ENCODE assay signal across 9 cellular contexts in the genomic region with DNA sequence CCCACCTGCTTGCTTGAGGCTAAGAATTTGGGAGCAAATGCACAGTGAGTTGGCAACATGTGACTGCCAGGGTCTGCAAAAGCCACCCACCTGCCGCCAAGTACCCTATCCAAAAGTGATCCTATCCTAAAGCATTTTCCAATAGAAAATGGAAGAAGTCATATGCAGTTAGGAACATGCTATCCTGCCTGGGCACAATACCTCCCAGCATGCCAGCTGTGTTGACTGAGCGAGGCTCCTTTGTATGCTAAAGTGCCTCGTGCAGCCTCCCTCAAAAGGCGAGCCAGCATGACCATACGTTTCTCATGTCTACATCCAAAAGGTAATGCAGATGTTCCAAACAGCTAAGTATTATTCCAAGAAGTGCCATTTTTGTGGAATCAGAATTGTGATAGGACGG. TPM values are rescaled to one million over a fixed set of nuclear protein-coding genes. Genes with fewer than 3 reads are reported as not detected.
DNase-seq lines count a peak whose midpoint lies in the region; ATAC-seq and TF ChIP-seq lines count a peak whose summit lies in the region.
"Had no signal": no experiment of that assay in that cellular context is flagged by ENCODE, and none has a peak within 500 bp of the region (broad histone marks: within the 10 kb centered on the region; RNA-seq: fewer than 3 reads in every experiment).

No MANE protein-coding gene starts in this region.

- H3K27ac Mint-ChIP-seq in stimulated activated effector memory CD8-positive, alpha-beta T cell treated with anti-CD3 and anti-CD28 coated beads, Interleukin-12 subunit alpha, Interleukin-12 subunit beta, amount 100 ng/mL, for 72 hours, result no peak overlapping the region
- H3K27ac Mint-ChIP-seq: naive B cell had no signal

- H3K4me3 Mint-ChIP-seq in stimulated activated effector memory CD8-positive, alpha-beta T cell treated with anti-CD3 and anti-CD28 coated beads, Interleukin-12 subunit alpha, Interleukin-12 subunit beta, amount 100 ng/mL, for 72 hours, result no peak overlapping the region
- H3K4me3 Mint-ChIP-seq: naive B cell had no signal

- intact Hi-C loops in stomach (cut with DNase I; ENCODE audit: low total_unique reads), result no loop called here

- H3K4me1 Mint-ChIP-seq in stimulated activated effector memory CD8-positive, alpha-beta T cell treated with anti-CD3 and anti-CD28 coated beads, Interleukin-12 subunit alpha, Interleukin-12 subunit beta, amount 100 ng/mL, for 72 hours, result no peaks in the 10 kb centered on the region

- no peaks in the 10 kb centered on the region for H3K9me3 Mint-ChIP-seq in stimulated activated effector memory CD8-positive, alpha-beta T cell treated with anti-CD3 and anti-CD28 coated beads, Interleukin-12 subunit alpha, Interleukin-12 subunit beta, amount 100 ng/mL, for 72 hours
- H3K9me3 Mint-ChIP-seq: naive B cell had no signal

- H3K4me1 ChIP-seq in HUES6 (ENCODE audit: control insufficient read depth, insufficient read depth, low read length), result peaks cover 38% of the 10 kb centered on the region
- H3K4me1 ChIP-seq in gastroesophageal sphincter, result peaks cover 10 to 72% (median 17%) of the 10 kb centered on the region in 3 donors
- H3K4me1 ChIP-seq in stomach, result peaks cover 39 to 69% (median 50%) of the 10 kb centered on the region in 4 donors

- H3K9ac ChIP-seq in HUES6 (ENCODE audit: low read length), result no peak overlapping the region

- H3K9me3 ChIP-seq in HUES6 (ENCODE audit: control insufficient read depth, insufficient read depth, low read depth, low read length) (no peaks in the 10 kb centered on the region), gastroesophageal sphincter (no peaks in the 10 kb centered on the region), stomach (no peaks in the 10 kb centered on the region)

- 80 to 100% methylated on average over 1 of the region's 6 CpGs for WGBS in gastroesophageal sphincter (ENCODE audit: low coverage in 1 of 2), 2 donors
- 38 to 72% (median 54%) methylated on average over 6 of the region's 6 CpGs for WGBS in stomach, 5 donors

- peak; percentile 95 for DNase-seq in NCI-H774 (lab: John Stamatoyannopoulos, UW)
- peak; percentile 55 for DNase-seq in stomach
- no peak for DNase-seq in stimulated activated effector memory CD8-positive, alpha-beta T cell treated with anti-CD3 and anti-CD28 coated beads, Interleukin-12 subunit alpha, Interleukin-12 subunit beta, amount 100 ng/mL, for 72 hours (ENCODE audit: low spot score in 2 of 2)
- DNase-seq in GF-D8 (lab: John Stamatoyannopoulos, UW), result no peak
- DNase-seq: naive B cell had no signal

- no peak for TF ChIP-seq POLR2A in gastroesophageal sphincter (IDR thresholded peaks at IDR 0.05)
- no peak for TF ChIP-seq POLR2A in stomach (IDR thresholded peaks at IDR 0.05)
- no peak for TF ChIP-seq POLR2A in GM18505 (IDR thresholded peaks at IDR 0.05; ENCODE audit: borderline replicate concordance, extremely low read depth, insufficient read depth, insufficient read length)

- H3K36me3 ChIP-seq in HUES6 (ENCODE audit: control insufficient read depth, insufficient read depth, low read length) (peaks cover 3% of the 10 kb centered on the region; the same call in 1 of the 2 replicates), gastroesophageal sphincter (no peaks in the 10 kb centered on the region), stomach (peaks cover 0 to 10% (median 4%) of the 10 kb centered on the region in 4 donors)

- H3K27me3 ChIP-seq in HUES6 (ENCODE audit: control insufficient read depth, insufficient read depth, low read length) (no peaks in the 10 kb centered on the region), gastroesophageal sphincter (no peaks in the 10 kb centered on the region), stomach (no peaks in the 10 kb centered on the region)

- peaks cover 18% of the 10 kb centered on the region for H3K36me3 Mint-ChIP-seq in stimulated activated effector memory CD8-positive, alpha-beta T cell treated with anti-CD3 and anti-CD28 coated beads, Interleukin-12 subunit alpha, Interleukin-12 subunit beta, amount 100 ng/mL, for 72 hours

- H3K4me3 ChIP-seq in HUES6 (ENCODE audit: low read depth, low read length), result 0 out of 2 replicates have a peak overlapping the region, but pooled peaks have one; percentile 38
- no peak overlapping the region for H3K4me3 ChIP-seq in gastroesophageal sphincter
- no peak overlapping the region for H3K4me3 ChIP-seq in stomach
- H3K4me3 ChIP-seq: K562 had no signal

- TF ChIP-seq CTCF in gastroesophageal sphincter (IDR thresholded peaks at IDR 0.05) (no peak), stomach (IDR thresholded peaks at IDR 0.05) (no peak)

- H3K27ac ChIP-seq in HUES6 (ENCODE audit: low read depth, low read length), result no peak overlapping the region
- peak overlapping the region; percentile 36 to 83 (median 82) for H3K27ac ChIP-seq in gastroesophageal sphincter
- peak overlapping the region; percentile 59 to 88 (median 84) for H3K27ac ChIP-seq in stomach

- no peak for ATAC-seq in gastroesophageal sphincter
- no peak for ATAC-seq in stimulated activated effector memory CD8-positive, alpha-beta T cell treated with anti-CD3 and anti-CD28 coated beads, Interleukin-12 subunit alpha, Interleukin-12 subunit beta, amount 100 ng/mL, for 72 hours
- ATAC-seq in GM18505 (IDR thresholded peaks at IDR 0.05; ENCODE audit: unreplicated experiment), result no peak

- TF ChIP-seq EP300 in gastroesophageal sphincter (IDR thresholded peaks at IDR 0.05) (no peak), stomach (IDR thresholded peaks at IDR 0.05) (no peak)

RNA-seq across cellular contexts. Expression of a gene that starts 52.7 kb away (rescaled TPM):
- total RNA-seq in gastroesophageal sphincter, result 10 to 100 TPM; 18.4 to 33.4 (median 27.5) TPM
- 10 to 100 TPM; 11.1 to 87.2 (median 23.5) TPM for total RNA-seq in stomach
- polyA plus RNA-seq in stomach, result 10 to 100 TPM; 40.6 to 64.4 (median 62.5) TPM

Comparison
In these comparisons a context has a peak if more than half of its experiments do, and no peak if none do; other contexts are left out.
1. DNase-seq: peak in NCI-H774 (single experiment) and stomach (single experiment); none in stimulated activated effector memory CD8-positive, alpha-beta T cell treated with anti-CD3 and anti-CD28 coated beads, Interleukin-12 subunit alpha, Interleukin-12 subunit beta, amount 100 ng/mL, for 72 hours (0 of 2) and GF-D8 (single experiment).